Comparison of ENCODE assay signal across 21 cellular contexts in the genomic region with DNA sequence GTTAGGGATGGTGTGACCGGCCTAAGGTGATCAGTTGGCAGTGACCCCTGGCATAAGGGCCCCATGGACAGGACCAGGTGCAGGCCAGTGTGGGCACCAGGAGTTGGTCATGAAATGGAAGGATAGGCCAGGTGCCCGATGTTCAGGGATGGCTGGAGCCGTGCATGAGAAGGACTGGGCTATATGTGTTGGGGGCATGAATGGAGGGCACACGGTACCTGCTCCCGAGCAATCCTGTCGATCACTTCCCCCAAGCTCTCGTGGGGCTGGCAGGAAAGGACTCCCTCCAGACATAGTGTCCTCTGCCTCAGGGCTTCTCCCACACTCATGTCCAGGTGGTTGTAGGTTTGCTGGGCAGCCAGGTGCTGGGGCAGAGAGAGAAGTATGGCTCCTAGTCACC. TPM values are rescaled to one million over a fixed set of nuclear protein-coding genes. Genes with fewer than 3 reads are reported as not detected.
A peak's percentile ranks its signal among the peaks of the same experiment; 100 is the strongest.
DNase-seq lines count a peak whose midpoint lies in the region; ATAC-seq and TF ChIP-seq lines count a peak whose summit lies in the region.
"Had no signal": no experiment of that assay in that cellular context is flagged by ENCODE, and none has a peak within 500 bp of the region (broad histone marks: within the 10 kb centered on the region; RNA-seq: fewer than 3 reads in every experiment).

No MANE protein-coding gene starts in this region.

- H3K4me3 ChIP-seq in IMR-90 (ENCODE audit: insufficient read depth, low read depth, low read length) (no peak overlapping the region), mesenchymal stem cell (ENCODE audit: insufficient read depth in 1 of 2, low read depth in 1 of 2, low read length in 2 of 2) (no peak overlapping the region), psoas muscle (no peak overlapping the region)
- H3K4me3 ChIP-seq: BLaER1, HAP-1 had no signal

- no peak for TF ChIP-seq RAD21 in IMR-90 (IDR thresholded peaks at IDR 0.05; ENCODE audit: low read length)

- H3K9me3 ChIP-seq in IMR-90 (ENCODE audit: control insufficient read depth, insufficient read depth, low read length) (no peaks in the 10 kb centered on the region), mesenchymal stem cell (ENCODE audit: control insufficient read depth, low read length) (no peaks in the 10 kb centered on the region), psoas muscle (no peaks in the 10 kb centered on the region)
- H3K9me3 ChIP-seq: BLaER1, HAP-1 had no signal

- CTCF ChIA-PET in IMR-90 (lab: Yijun Ruan, JAX), result no interaction called here

- no peaks in the 10 kb centered on the region for H3K79me1 ChIP-seq in IMR-90 (ENCODE audit: low read depth in 1 of 2, low read length in 2 of 2)
- no peaks in the 10 kb centered on the region for H3K79me1 ChIP-seq in mesenchymal stem cell (replicated peaks; ENCODE audit: low read length, poor library complexity, severe bottlenecking)

- H3K23ac ChIP-seq in IMR-90 (ENCODE audit: low read depth, low read length) (no peak overlapping the region), mesenchymal stem cell (ENCODE audit: low read length in 2 of 2) (no peak overlapping the region)

- H3K27me3 ChIP-seq in IMR-90 (ENCODE audit: control insufficient read depth, insufficient read depth, low read length), result peaks cover 25% of the 10 kb centered on the region
- H3K27me3 ChIP-seq in mesenchymal stem cell (ENCODE audit: control insufficient read depth in 1 of 2, insufficient read depth in 1 of 2, low read length in 2 of 2), result peaks cover 24 to 42% of the 10 kb centered on the region in 2 experiments
- H3K27me3 ChIP-seq in psoas muscle (ENCODE audit: insufficient read depth in 3 of 3, low read length in 2 of 3), result no peaks in the 10 kb centered on the region
- H3K27me3 ChIP-seq: BLaER1 had no signal

- 100% methylated on average over 1 of the region's 7 CpGs; no CpG with 5 or more reads in 1 of the 2 experiments for WGBS in IMR-90 (ENCODE audit: extremely low coverage in 2 of 2, insufficient read length in 1 of 2), 2 experiments
- WGBS in mesenchymal stem cell, result 84% methylated on average over 7 of the region's 7 CpGs
- 66 to 97% (median 82%) methylated on average over 6 to 7 of the region's 7 CpGs for WGBS in psoas muscle, 3 donors

- H3K9me1 ChIP-seq in IMR-90 (ENCODE audit: insufficient read depth, low read length), result no peaks in the 10 kb centered on the region

- H3K9me3 Mint-ChIP-seq in stimulated activated memory B cell treated with anti-CD40 and anti-IgM and Interleukin-4, amounts not matched to agents 10 μg/mL and 1 μg/mL and 100 μg/mL, for 72 hours, result no peaks in the 10 kb centered on the region
- H3K9me3 Mint-ChIP-seq: CD4-positive, alpha-beta memory T cell had no signal

- H3K18ac ChIP-seq in IMR-90 (ENCODE audit: low read depth, low read length) (no peak overlapping the region), mesenchymal stem cell (ENCODE audit: low read depth in 1 of 2, low read length in 2 of 2) (no peak overlapping the region)

- DNase-seq in IMR-90 (no peak), left lobe of liver (ENCODE audit: low spot score) (no peak), mesenchymal stem cell (no peak), psoas muscle (no peak), EL (no peak), NCI-H82 (lab: John Stamatoyannopoulos, UW) (no peak), NCI-H69 (lab: John Stamatoyannopoulos, UW) (no peak)
- DNase-seq: 8988T; CD4-positive, alpha-beta memory T cell; DMS153; DMS79; GF-D8 had no signal

- no peak overlapping the region for H2BK20ac ChIP-seq in IMR-90 (ENCODE audit: low read depth, low read length)

- in situ Hi-C loops in IMR-90 (cut with MboI; ENCODE audit: low sequenced_read_pairs), result no loop called here

- no peak overlapping the region for H4K8ac ChIP-seq in IMR-90 (ENCODE audit: low read depth in 2 of 2, low read length in 2 of 2)
- no peak overlapping the region for H4K8ac ChIP-seq in mesenchymal stem cell (ENCODE audit: low read length)

- TF ChIP-seq POLR2A in IMR-90 (IDR thresholded peaks at IDR 0.05; ENCODE audit: low read depth, low read length), result no peak

- H3K36me3 ChIP-seq in IMR-90 (ENCODE audit: control insufficient read depth, insufficient read depth, low read length) (peaks cover 2% of the 10 kb centered on the region; the same call in 1 of the 2 replicates), mesenchymal stem cell (ENCODE audit: control insufficient read depth in 1 of 2, insufficient read depth in 2 of 2, low read depth in 1 of 2, low read length in 2 of 2) (peaks cover 0 to 15% of the 10 kb centered on the region in 2 experiments), psoas muscle (ENCODE audit: insufficient read depth in 1 of 2, low read depth in 1 of 2) (peaks cover 0 to 9% of the 10 kb centered on the region in 2 donors)
- H3K36me3 ChIP-seq: BLaER1, HAP-1 had no signal

- H2AK5ac ChIP-seq in IMR-90 (ENCODE audit: low read depth, low read length), result no peak overlapping the region
- H2AK5ac ChIP-seq in mesenchymal stem cell (ENCODE audit: low read length, severe bottlenecking), result no peak overlapping the region

- peak overlapping the region; percentile 37 for H2AK9ac ChIP-seq in IMR-90 (replicated peaks; ENCODE audit: low read depth, low read length, poor library complexity)

- H2BK120ac ChIP-seq in IMR-90 (ENCODE audit: low read depth, low read length), result no peak overlapping the region
- no peak overlapping the region for H2BK120ac ChIP-seq in mesenchymal stem cell (ENCODE audit: low read depth, low read length)

- POLR2A ChIA-PET in IMR-90 (lab: Charles Lee; ENCODE audit: unreplicated experiment), result no interaction called here

- dilution Hi-C loops in IMR-90 (cut with HindIII; ENCODE audit: low sequenced_read_pairs, unreplicated experiment), result no loop called here

- no TSS peak for BruUV-seq in IMR-90 (replicated peaks; lab: Mats Ljungman, UMichigan)

- H3K27me3 Mint-ChIP-seq in stimulated activated memory B cell treated with anti-CD40 and anti-IgM and Interleukin-4, amounts not matched to agents 10 μg/mL and 1 μg/mL and 100 μg/mL, for 72 hours, result peaks cover 58% of the 10 kb centered on the region

- H3K4me3 Mint-ChIP-seq in stimulated activated memory B cell treated with anti-CD40 and anti-IgM and Interleukin-4, amounts not matched to agents 10 μg/mL and 1 μg/mL and 100 μg/mL, for 72 hours, result no peak overlapping the region
- H3K4me3 Mint-ChIP-seq: CD14-positive monocyte; CD4-positive, alpha-beta memory T cell had no signal

- no peak overlapping the region for H3K9ac ChIP-seq in IMR-90 (ENCODE audit: low read depth, low read length)
- no peak overlapping the region for H3K9ac ChIP-seq in mesenchymal stem cell (ENCODE audit: low read length)
- H3K9ac ChIP-seq: BLaER1 had no signal

- H3K27ac ChIP-seq in IMR-90 (ENCODE audit: insufficient read depth, low read length) (no peak overlapping the region), mesenchymal stem cell (ENCODE audit: low read length, poor library complexity, severe bottlenecking) (no peak overlapping the region), psoas muscle (peak overlapping the region; percentile 66)
- H3K27ac ChIP-seq: BLaER1 had no signal

- H4K91ac ChIP-seq in IMR-90 (ENCODE audit: insufficient read depth, low read depth, low read length), result no peak overlapping the region
- peak overlapping the region; percentile 70 for H4K91ac ChIP-seq in mesenchymal stem cell (ENCODE audit: low read length)

- H3K36me3 Mint-ChIP-seq in stimulated activated memory B cell treated with anti-CD40 and anti-IgM and Interleukin-4, amounts not matched to agents 10 μg/mL and 1 μg/mL and 100 μg/mL, for 72 hours, result no peaks in the 10 kb centered on the region
- H3K36me3 Mint-ChIP-seq: CD4-positive, alpha-beta memory T cell had no signal

- H3K27ac Mint-ChIP-seq in stimulated activated memory B cell treated with anti-CD40 and anti-IgM and Interleukin-4, amounts not matched to agents 10 μg/mL and 1 μg/mL and 100 μg/mL, for 72 hours, result no peak overlapping the region
- H3K27ac Mint-ChIP-seq: CD4-positive, alpha-beta memory T cell had no signal

- no peak overlapping the region for H2BK12ac ChIP-seq in mesenchymal stem cell (ENCODE audit: low read length in 2 of 2)

- intact Hi-C loops in IMR-90 (cut with micrococcal nuclease) (no loop called here), psoas muscle (cut with DNase I) (no loop called here)

- no peak overlapping the region for H2AFZ ChIP-seq in IMR-90 (replicated peaks; ENCODE audit: low read length, poor library complexity)
- no peak overlapping the region for H2AFZ ChIP-seq in mesenchymal stem cell (ENCODE audit: low read depth, low read length)

- H2BK5ac ChIP-seq in IMR-90 (ENCODE audit: low read depth, low read length, poor library complexity, severe bottlenecking) (no peak overlapping the region), mesenchymal stem cell (ENCODE audit: low read depth, low read length, poor library complexity, severe bottlenecking) (no peak overlapping the region)

- H2BK15ac ChIP-seq in IMR-90 (ENCODE audit: low read depth, low read length), result no peak overlapping the region
- H2BK15ac ChIP-seq in mesenchymal stem cell (ENCODE audit: low read depth, poor library complexity, severe bottlenecking), result no peak overlapping the region

- H3K4me1 Mint-ChIP-seq in stimulated activated memory B cell treated with anti-CD40 and anti-IgM and Interleukin-4, amounts not matched to agents 10 μg/mL and 1 μg/mL and 100 μg/mL, for 72 hours, result peaks cover 5% of the 10 kb centered on the region
- H3K4me1 Mint-ChIP-seq: CD4-positive, alpha-beta memory T cell had no signal

- no peak overlapping the region for H3K56ac ChIP-seq in IMR-90 (ENCODE audit: extremely low read depth, insufficient read depth, low read length)

- H3K14ac ChIP-seq in IMR-90 (replicated peaks; ENCODE audit: low read depth, low read length) (no peak overlapping the region), mesenchymal stem cell (ENCODE audit: low read length in 2 of 2) (no peak overlapping the region)

- no peak for ATAC-seq in IMR-90 (ENCODE audit: low read depth)
- peak; percentile 37 for ATAC-seq in left lobe of liver
- no peak for ATAC-seq in psoas muscle
- no peak for ATAC-seq in stimulated activated memory B cell treated with anti-CD40 and anti-IgM and Interleukin-4, amounts not matched to agents 10 μg/mL and 1 μg/mL and 100 μg/mL, for 72 hours

- H4K20me1 ChIP-seq in IMR-90 (ENCODE audit: insufficient read depth, low read length), result no peaks in the 10 kb centered on the region
- H4K20me1 ChIP-seq: BLaER1 had no signal

- H3K4ac ChIP-seq in IMR-90 (ENCODE audit: low read depth, low read length) (no peak overlapping the region), mesenchymal stem cell (ENCODE audit: low read depth in 1 of 2, low read length in 2 of 2) (no peak overlapping the region)

- H3K4me1 ChIP-seq in IMR-90 (ENCODE audit: control insufficient read depth, insufficient read depth, low read length), result peaks cover 2% of the 10 kb centered on the region; the same call in 1 of the 2 replicates
- H3K4me1 ChIP-seq in mesenchymal stem cell (ENCODE audit: control insufficient read depth, insufficient read depth, low read depth, low read length), result no peaks in the 10 kb centered on the region
- peaks cover 29% of the 10 kb centered on the region for H3K4me1 ChIP-seq in psoas muscle
- H3K4me1 ChIP-seq: BLaER1 had no signal

- H3K4me2 ChIP-seq in IMR-90 (ENCODE audit: low read depth, low read length), result no peak overlapping the region
- no peak overlapping the region for H3K4me2 ChIP-seq in mesenchymal stem cell (ENCODE audit: low read length, poor library complexity, severe bottlenecking)
- H3K4me2 ChIP-seq: BLaER1 had no signal

- H4K5ac ChIP-seq in IMR-90 (ENCODE audit: low read depth, low read length), result no peak overlapping the region

- no peak for TF ChIP-seq CTCF in IMR-90 (conservative IDR thresholded peaks at IDR 0.05; ENCODE audit: low read depth, low read length)
- TF ChIP-seq CTCF in psoas muscle (IDR thresholded peaks at IDR 0.05), result no peak

RNA-seq across cellular contexts. Expression of a gene that starts 7.6 kb away (rescaled TPM):
- not detected in 2 replicates for total RNA-seq in IMR-90 (2012; rRNA removed)
- polyA plus RNA-seq in IMR-90 (2012; rRNA removed), result not detected in 2 replicates
- not detected in 2 replicates for polyA plus RNA-seq in IMR-90 (2012; cell fraction: cytosol; rRNA removed)
- not detected in 2 replicates for polyA plus RNA-seq in IMR-90 (2012; cell fraction: nucleus; rRNA removed; ENCODE audit: low replicate concordance)
- not detected for total RNA-seq in left lobe of liver
- polyA plus RNA-seq in mesenchymal stem cell (2013, experiment 1 of 2), result not detected
- not detected for polyA plus RNA-seq in mesenchymal stem cell (2013, experiment 2 of 2)
- total RNA-seq in psoas muscle, result 100 to 1,000 TPM in 1 of 4 donors, 10 to 100 TPM in 3; 22.0 to 187 (median 59.9) TPM
- 10 to 100 TPM in 2 of 3 donors, 1 to 10 TPM in 1; 9.2 to 60.2 (median 58.5) TPM for polyA plus RNA-seq in psoas muscle
- total RNA-seq: A673; CD4-positive, alpha-beta memory T cell; Daoy; H4; HT-29 had no signal
- polyA plus RNA-seq: AG04450; CD14-positive monocyte; CD4-positive, alpha-beta memory T cell had no signal

RNA-seq across cellular contexts. Expression of a gene that starts 35.6 kb away (rescaled TPM):
- total RNA-seq in IMR-90 (2012; rRNA removed) (not detected in 2 replicates), left lobe of liver (0.28 TPM), psoas muscle (1 to 10 TPM in 1 of 4 donors, under 1 TPM in 3; 0.12 to 1.0 (median 0.48) TPM)
- polyA plus RNA-seq in IMR-90 (2012; rRNA removed) (not detected in 2 replicates), psoas muscle (under 1 TPM; 0.05 to 0.20 (median 0.20) TPM)
- polyA plus RNA-seq in IMR-90 (2012; cell fraction: cytosol; rRNA removed), result not detected in 2 replicates
- polyA plus RNA-seq in IMR-90 (2012; cell fraction: nucleus; rRNA removed; ENCODE audit: low replicate concordance), result not detected in 2 replicates
- polyA plus RNA-seq in mesenchymal stem cell (2013, experiment 1 of 2), result not detected
- not detected for polyA plus RNA-seq in mesenchymal stem cell (2013, experiment 2 of 2)
- total RNA-seq: A673, HT-29 had no signal
- polyA plus RNA-seq: AG04450; CD4-positive, alpha-beta memory T cell had no signal

RNA-seq across cellular contexts. Expression of a gene that starts 42.1 kb away (rescaled TPM):
- total RNA-seq in IMR-90 (2012; rRNA removed) (4.2 and 5.2 TPM in 2 replicates), left lobe of liver (263 TPM), psoas muscle (10 to 100 TPM; 23.4 to 48.4 (median 45.9) TPM)
- polyA plus RNA-seq in IMR-90 (2012; rRNA removed) (4.5 and 5.3 TPM in 2 replicates), psoas muscle (10 to 100 TPM in 2 of 3 donors, 1 to 10 TPM in 1; 9.3 to 32.0 (median 18.4) TPM)
- polyA plus RNA-seq in IMR-90 (2012; cell fraction: cytosol; rRNA removed), result 10.6 and 10.9 TPM in 2 replicates
- polyA plus RNA-seq in IMR-90 (2012; cell fraction: nucleus; rRNA removed; ENCODE audit: low replicate concordance), result 8.2 and 11.4 TPM in 2 replicates
- polyA plus RNA-seq in mesenchymal stem cell (2013, experiment 1 of 2), result 6.2 TPM
- polyA plus RNA-seq in mesenchymal stem cell (2013, experiment 2 of 2), result 6.1 TPM

RNA-seq across cellular contexts. Expression of a gene that starts 56.6 kb away (rescaled TPM):
- total RNA-seq in IMR-90 (2012; rRNA removed), result not detected in 2 replicates
- polyA plus RNA-seq in IMR-90 (2012; rRNA removed), result not detected in 2 replicates
- polyA plus RNA-seq in IMR-90 (2012; cell fraction: cytosol; rRNA removed), result not detected in 2 replicates
- polyA plus RNA-seq in IMR-90 (2012; cell fraction: nucleus; rRNA removed; ENCODE audit: low replicate concordance), result not detected in 2 replicates
- not detected for total RNA-seq in left lobe of liver
- not detected for polyA plus RNA-seq in mesenchymal stem cell (2013, experiment 1 of 2)
- not detected for polyA plus RNA-seq in mesenchymal stem cell (2013, experiment 2 of 2)
- total RNA-seq in psoas muscle, result not detected
- polyA plus RNA-seq in psoas muscle, result under 1 TPM in 2 of 3 donors, not detected in 1; 0.01 to 0.03 TPM
- total RNA-seq: H4 had no signal
- polyA plus RNA-seq: AG04450, CD14-positive monocyte had no signal

Comparison
In these comparisons a context has a peak if more than half of its experiments do, and no peak if none do; other contexts are left out.
1. RNA of a gene that starts 7.6 kb away (total RNA-seq): 22.0 to 187 TPM in psoas muscle; not detected in IMR-90 and not detected in left lobe of liver (single experiment); every median in the first group is over 10 times any median in the second.